Comparison of ENCODE assay signal across 1 cellular context in genomic region chr13:97600438-97601080, GRCh38.
TF ChIP-seq lines count a peak whose summit lies in the region.

No MANE protein-coding gene starts in this region.

TF ChIP-seq in IMR-90, 13 proteins besides CTCF, POLR2A, EP300 and RAD21 (continued from another document):
- no peak for TF ChIP-seq ELK1 (IDR thresholded peaks at IDR 0.05; ENCODE audit: borderline replicate concordance, low read depth, low read length)
